In the genomic region with DNA sequence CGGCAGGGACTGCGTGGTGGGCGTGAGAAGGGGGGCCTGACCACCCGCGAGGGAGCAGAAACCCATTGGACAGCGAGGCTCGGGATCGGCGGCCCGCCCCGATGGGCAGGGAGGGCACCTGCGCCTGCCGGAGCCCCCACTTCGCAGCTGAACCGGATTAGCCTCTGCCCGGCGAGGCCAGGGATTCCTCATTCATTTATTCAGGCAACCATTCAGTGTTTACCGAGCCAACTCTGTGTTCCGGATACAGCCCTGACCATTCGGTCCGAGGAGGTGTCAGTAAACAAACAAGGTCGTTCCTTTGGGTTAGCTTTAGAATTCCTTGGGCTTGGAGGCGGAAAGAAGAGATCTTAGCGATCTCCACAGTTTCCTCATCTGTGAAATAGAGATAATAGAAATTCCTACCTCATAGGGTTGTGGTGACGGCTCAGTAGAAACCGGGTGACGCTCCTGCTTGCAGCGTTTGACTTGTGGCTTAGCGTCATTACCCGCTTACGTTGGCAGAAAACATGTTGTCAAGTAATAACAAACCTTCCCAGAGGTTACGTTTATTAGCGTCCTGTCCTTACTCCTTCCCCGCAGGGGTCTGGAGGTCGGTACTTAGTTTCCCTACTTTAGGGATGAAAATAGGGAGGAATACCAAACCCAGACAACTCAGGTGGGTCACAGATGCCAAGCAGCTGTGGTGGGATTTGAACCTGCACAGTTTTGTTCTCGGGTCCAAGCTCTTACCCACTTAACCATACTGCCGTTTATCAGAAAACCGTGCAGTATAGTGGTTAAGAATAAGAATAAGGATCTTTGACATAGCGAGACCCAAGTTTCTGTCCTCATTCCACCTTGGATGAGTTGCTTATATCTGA, we compare ENCODE assay signal across 1 cellular context.
TF ChIP-seq lines count a peak whose summit lies in the region.

No MANE protein-coding gene starts in this region.

TF ChIP-seq in HEK293, 187 proteins besides CTCF, POLR2A, EP300 and RAD21 (continued from another document and continues in another):
- TF ChIP-seq ZNF248 (tag by site-specific recombination; IDR thresholded peaks at IDR 0.05) (no peak), ZNF24 (tag by site-specific recombination; IDR thresholded peaks at IDR 0.05) (peak; percentile 24; the same call in 1 of the 2 replicates), ZNF585B (tag by site-specific recombination; IDR thresholded peaks at IDR 0.05) (no peak), ZNF423 (tag by site-specific recombination; IDR thresholded peaks at IDR 0.05) (no peak), KLF7 (tag by site-specific recombination; IDR thresholded peaks at IDR 0.05; ENCODE audit: borderline replicate concordance) (no peak), ZSCAN23 (tag by site-specific recombination; IDR thresholded peaks at IDR 0.05) (peak; percentile 87), ZNF266 (tag by site-specific recombination; IDR thresholded peaks at IDR 0.05; ENCODE audit: low read depth) (no peak), ZNF677 (tag by site-specific recombination; IDR thresholded peaks at IDR 0.05) (no peak), ZNF211 (tag by site-specific recombination; IDR thresholded peaks at IDR 0.05; ENCODE audit: low read depth) (no peak), ZNF654 (tag by site-specific recombination; IDR thresholded peaks at IDR 0.05; ENCODE audit: low read depth) (0 out of 2 replicates have a peak, but pooled peaks have one; percentile 13), OSR2 (tag by site-specific recombination; IDR thresholded peaks at IDR 0.05) (no peak), ZFP69B (tag by site-specific recombination; IDR thresholded peaks at IDR 0.05) (peak; percentile 87), ZBTB20 (tag by site-specific recombination; IDR thresholded peaks at IDR 0.05) (peak; percentile 37; the same call in 1 of the 2 replicates), MEIS1 (CRISPR knock-in tag; IDR thresholded peaks at IDR 0.05; ENCODE audit: borderline replicate concordance) (no peak), EGR2 (tag by site-specific recombination; IDR thresholded peaks at IDR 0.05; ENCODE audit: low read depth) (no peak; the same call in 1 of the 2 replicates), ZFHX2 (tag by site-specific recombination; conservative IDR thresholded peaks at IDR 0.05) (no peak), SP2 (tag by site-specific recombination; IDR thresholded peaks at IDR 0.05) (peak; percentile 70), ZBTB8A (tag by site-specific recombination; IDR thresholded peaks at IDR 0.05) (no peak; the same call in none of the 2 replicates), KLF9 (tag by site-specific recombination; IDR thresholded peaks at IDR 0.05; ENCODE audit: low read depth) (peak; percentile 41; the same call in 1 of the 2 replicates), SCRT1 (tag by site-specific recombination; IDR thresholded peaks at IDR 0.05; ENCODE audit: borderline replicate concordance) (peak; percentile 68; the same call in 1 of the 2 replicates), ZNF132 (tag by site-specific recombination; IDR thresholded peaks at IDR 0.05; ENCODE audit: borderline replicate concordance) (no peak), ZNF561 (tag by site-specific recombination; IDR thresholded peaks at IDR 0.05; ENCODE audit: borderline replicate concordance) (peak; percentile 90), GLI2 (tag by site-specific recombination; IDR thresholded peaks at IDR 0.05; ENCODE audit: borderline replicate concordance, low read depth) (peak; percentile 17; the same call in 1 of the 2 replicates), GLIS1 (tag by site-specific recombination; IDR thresholded peaks at IDR 0.05) (no peak; the same call in 1 of the 2 replicates), SETDB1 (IDR thresholded peaks at IDR 0.05; ENCODE audit: insufficient read length, low read length) (no peak), ZNF837 (tag by site-specific recombination; IDR thresholded peaks at IDR 0.05) (peak; percentile 66), ZNF239 (tag by site-specific recombination; IDR thresholded peaks at IDR 0.05) (no peak), ZNF514 (tag by site-specific recombination; IDR thresholded peaks at IDR 0.05) (no peak), ZNF747 (tag by site-specific recombination; IDR thresholded peaks at IDR 0.05) (no peak), ZNF548 (tag by site-specific recombination; IDR thresholded peaks at IDR 0.05) (no peak), ZNF10 (tag by site-specific recombination; IDR thresholded peaks at IDR 0.05) (peak; percentile 30; the same call in 1 of the 2 replicates), ZEB2 (tag by site-specific recombination; IDR thresholded peaks at IDR 0.05) (peak; percentile 92), ZBTB48 (tag by site-specific recombination; IDR thresholded peaks at IDR 0.05) (peak; percentile 71), BCL11B (tag by site-specific recombination; IDR thresholded peaks at IDR 0.05; ENCODE audit: low read depth) (peak; percentile 92), ZNF701 (tag by site-specific recombination; IDR thresholded peaks at IDR 0.05) (no peak), ZNF133 (tag by site-specific recombination; IDR thresholded peaks at IDR 0.05) (no peak)
- TF ChIP-seq, protein P1, sequence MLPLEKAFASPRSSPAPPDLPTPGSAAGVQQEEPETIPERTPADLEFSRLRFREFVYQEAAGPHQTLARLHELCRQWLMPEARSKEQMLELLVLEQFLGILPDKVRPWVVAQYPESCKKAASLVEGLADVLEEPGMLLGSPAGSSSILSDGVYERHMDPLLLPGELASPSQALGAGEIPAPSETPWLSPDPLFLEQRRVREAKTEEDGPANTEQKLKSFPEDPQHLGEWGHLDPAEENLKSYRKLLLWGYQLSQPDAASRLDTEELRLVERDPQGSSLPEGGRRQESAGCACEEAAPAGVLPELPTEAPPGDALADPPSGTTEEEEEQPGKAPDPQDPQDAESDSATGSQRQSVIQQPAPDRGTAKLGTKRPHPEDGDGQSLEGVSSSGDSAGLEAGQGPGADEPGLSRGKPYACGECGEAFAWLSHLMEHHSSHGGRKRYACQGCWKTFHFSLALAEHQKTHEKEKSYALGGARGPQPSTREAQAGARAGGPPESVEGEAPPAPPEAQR (tag by site-specific recombination; IDR thresholded peaks at IDR 0.05) = no peak
- TF ChIP-seq, protein P2, sequence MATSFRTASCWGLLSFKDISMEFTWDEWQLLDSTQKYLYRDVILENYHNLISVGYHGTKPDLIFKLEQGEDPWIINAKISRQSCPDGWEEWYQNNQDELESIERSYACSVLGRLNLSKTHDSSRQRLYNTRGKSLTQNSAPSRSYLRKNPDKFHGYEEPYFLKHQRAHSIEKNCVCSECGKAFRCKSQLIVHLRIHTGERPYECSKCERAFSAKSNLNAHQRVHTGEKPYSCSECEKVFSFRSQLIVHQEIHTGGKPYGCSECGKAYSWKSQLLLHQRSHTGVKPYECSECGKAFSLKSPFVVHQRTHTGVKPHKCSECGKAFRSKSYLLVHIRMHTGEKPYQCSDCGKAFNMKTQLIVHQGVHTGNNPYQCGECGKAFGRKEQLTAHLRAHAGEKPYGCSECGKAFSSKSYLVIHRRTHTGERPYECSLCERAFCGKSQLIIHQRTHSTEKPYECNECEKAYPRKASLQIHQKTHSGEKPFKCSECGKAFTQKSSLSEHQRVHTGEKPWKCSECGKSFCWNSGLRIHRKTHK (tag by site-specific recombination; IDR thresholded peaks at IDR 0.05) = no peak
- TF ChIP-seq, protein P3, sequence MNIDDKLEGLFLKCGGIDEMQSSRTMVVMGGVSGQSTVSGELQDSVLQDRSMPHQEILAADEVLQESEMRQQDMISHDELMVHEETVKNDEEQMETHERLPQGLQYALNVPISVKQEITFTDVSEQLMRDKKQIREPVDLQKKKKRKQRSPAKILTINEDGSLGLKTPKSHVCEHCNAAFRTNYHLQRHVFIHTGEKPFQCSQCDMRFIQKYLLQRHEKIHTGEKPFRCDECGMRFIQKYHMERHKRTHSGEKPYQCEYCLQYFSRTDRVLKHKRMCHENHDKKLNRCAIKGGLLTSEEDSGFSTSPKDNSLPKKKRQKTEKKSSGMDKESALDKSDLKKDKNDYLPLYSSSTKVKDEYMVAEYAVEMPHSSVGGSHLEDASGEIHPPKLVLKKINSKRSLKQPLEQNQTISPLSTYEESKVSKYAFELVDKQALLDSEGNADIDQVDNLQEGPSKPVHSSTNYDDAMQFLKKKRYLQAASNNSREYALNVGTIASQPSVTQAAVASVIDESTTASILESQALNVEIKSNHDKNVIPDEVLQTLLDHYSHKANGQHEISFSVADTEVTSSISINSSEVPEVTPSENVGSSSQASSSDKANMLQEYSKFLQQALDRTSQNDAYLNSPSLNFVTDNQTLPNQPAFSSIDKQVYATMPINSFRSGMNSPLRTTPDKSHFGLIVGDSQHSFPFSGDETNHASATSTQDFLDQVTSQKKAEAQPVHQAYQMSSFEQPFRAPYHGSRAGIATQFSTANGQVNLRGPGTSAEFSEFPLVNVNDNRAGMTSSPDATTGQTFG (tag by site-specific recombination; IDR thresholded peaks at IDR 0.05; ENCODE audit: borderline replicate concordance) = no peak
- TF ChIP-seq, protein P4, sequence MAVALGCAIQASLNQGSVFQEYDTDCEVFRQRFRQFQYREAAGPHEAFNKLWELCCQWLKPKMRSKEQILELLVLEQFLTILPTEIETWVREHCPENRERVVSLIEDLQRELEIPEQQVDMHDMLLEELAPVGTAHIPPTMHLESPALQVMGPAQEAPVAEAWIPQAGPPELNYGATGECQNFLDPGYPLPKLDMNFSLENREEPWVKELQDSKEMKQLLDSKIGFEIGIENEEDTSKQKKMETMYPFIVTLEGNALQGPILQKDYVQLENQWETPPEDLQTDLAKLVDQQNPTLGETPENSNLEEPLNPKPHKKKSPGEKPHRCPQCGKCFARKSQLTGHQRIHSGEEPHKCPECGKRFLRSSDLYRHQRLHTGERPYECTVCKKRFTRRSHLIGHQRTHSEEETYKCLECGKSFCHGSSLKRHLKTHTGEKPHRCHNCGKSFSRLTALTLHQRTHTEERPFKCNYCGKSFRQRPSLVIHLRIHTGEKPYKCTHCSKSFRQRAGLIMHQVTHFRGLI (tag by site-specific recombination; IDR thresholded peaks at IDR 0.05) = no peak
- TF ChIP-seq, protein P5, sequence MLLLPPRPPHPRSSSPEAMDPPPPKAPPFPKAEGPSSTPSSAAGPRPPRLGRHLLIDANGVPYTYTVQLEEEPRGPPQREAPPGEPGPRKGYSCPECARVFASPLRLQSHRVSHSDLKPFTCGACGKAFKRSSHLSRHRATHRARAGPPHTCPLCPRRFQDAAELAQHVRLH (tag by site-specific recombination; IDR thresholded peaks at IDR 0.05) = peak; percentile 85
- TF ChIP-seq, protein P6, sequence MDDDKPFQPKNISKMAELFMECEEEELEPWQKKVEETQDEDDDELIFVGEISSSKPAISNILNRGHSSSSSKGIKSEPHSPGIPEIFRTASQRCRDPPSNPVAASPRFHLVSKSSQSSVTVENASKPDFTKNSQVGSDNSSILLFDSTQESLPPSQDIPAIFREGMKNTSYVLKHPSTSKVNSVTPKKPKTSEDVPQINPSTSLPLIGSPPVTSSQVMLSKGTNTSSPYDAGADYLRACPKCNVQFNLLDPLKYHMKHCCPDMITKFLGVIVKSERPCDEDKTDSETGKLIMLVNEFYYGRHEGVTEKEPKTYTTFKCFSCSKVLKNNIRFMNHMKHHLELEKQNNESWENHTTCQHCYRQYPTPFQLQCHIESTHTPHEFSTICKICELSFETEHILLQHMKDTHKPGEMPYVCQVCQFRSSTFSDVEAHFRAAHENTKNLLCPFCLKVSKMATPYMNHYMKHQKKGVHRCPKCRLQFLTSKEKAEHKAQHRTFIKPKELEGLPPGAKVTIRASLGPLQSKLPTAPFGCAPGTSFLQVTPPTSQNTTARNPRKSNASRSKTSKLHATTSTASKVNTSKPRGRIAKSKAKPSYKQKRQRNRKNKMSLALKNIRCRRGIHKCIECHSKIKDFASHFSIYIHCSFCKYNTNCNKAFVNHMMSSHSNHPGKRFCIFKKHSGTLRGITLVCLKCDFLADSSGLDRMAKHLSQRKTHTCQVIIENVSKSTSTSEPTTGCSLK (tag by site-specific recombination; IDR thresholded peaks at IDR 0.05) = no peak
- TF ChIP-seq, protein P7, sequence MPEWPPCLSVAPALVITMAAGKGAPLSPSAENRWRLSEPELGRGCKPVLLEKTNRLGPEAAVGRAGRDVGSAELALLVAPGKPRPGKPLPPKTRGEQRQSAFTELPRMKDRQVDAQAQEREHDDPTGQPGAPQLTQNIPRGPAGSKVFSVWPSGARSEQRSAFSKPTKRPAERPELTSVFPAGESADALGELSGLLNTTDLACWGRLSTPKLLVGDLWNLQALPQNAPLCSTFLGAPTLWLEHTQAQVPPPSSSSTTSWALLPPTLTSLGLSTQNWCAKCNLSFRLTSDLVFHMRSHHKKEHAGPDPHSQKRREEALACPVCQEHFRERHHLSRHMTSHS (tag by site-specific recombination; IDR thresholded peaks at IDR 0.05) = no peak
- TF ChIP-seq, protein P8, sequence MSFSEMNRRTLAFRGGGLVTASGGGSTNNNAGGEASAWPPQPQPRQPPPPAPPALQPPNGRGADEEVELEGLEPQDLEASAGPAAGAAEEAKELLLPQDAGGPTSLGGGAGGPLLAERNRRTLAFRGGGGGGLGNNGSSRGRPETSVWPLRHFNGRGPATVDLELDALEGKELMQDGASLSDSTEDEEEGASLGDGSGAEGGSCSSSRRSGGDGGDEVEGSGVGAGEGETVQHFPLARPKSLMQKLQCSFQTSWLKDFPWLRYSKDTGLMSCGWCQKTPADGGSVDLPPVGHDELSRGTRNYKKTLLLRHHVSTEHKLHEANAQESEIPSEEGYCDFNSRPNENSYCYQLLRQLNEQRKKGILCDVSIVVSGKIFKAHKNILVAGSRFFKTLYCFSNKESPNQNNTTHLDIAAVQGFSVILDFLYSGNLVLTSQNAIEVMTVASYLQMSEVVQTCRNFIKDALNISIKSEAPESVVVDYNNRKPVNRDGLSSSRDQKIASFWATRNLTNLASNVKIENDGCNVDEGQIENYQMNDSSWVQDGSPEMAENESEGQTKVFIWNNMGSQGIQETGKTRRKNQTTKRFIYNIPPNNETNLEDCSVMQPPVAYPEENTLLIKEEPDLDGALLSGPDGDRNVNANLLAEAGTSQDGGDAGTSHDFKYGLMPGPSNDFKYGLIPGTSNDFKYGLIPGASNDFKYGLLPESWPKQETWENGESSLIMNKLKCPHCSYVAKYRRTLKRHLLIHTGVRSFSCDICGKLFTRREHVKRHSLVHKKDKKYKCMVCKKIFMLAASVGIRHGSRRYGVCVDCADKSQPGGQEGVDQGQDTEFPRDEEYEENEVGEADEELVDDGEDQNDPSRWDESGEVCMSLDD (tag by site-specific recombination; IDR thresholded peaks at IDR 0.05) = no peak
- TF ChIP-seq, protein P9, sequence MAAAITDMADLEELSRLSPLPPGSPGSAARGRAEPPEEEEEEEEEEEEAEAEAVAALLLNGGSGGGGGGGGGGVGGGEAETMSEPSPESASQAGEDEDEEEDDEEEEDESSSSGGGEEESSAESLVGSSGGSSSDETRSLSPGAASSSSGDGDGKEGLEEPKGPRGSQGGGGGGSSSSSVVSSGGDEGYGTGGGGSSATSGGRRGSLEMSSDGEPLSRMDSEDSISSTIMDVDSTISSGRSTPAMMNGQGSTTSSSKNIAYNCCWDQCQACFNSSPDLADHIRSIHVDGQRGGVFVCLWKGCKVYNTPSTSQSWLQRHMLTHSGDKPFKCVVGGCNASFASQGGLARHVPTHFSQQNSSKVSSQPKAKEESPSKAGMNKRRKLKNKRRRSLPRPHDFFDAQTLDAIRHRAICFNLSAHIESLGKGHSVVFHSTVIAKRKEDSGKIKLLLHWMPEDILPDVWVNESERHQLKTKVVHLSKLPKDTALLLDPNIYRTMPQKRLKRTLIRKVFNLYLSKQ (tag by site-specific recombination; IDR thresholded peaks at IDR 0.05; ENCODE audit: borderline replicate concordance) = no peak
- TF ChIP-seq, protein P10, sequence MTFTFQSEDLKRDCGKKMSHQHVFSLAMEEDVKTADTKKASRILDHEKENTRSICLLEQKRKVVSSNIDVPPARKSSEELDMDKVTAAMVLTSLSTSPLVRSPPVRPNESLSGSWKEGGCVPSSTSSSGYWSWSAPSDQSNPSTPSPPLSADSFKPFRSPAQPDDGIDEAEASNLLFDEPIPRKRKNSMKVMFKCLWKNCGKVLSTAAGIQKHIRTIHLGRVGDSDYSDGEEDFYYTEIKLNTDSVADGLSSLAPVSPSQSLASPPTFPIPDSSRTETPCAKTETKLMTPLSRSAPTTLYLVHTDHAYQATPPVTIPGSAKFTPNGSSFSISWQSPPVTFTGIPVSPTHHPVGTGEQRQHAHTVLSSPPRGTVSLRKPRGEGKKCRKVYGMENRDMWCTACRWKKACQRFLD (tag by site-specific recombination; IDR thresholded peaks at IDR 0.05) = no peak
